Comparison of ENCODE assay signal across 1 cellular context in genomic region chr17:76241205-76241539, GRCh38.
TF ChIP-seq lines count a peak whose summit lies in the region.

No MANE protein-coding gene starts in this region.

TF ChIP-seq in H1, 55 proteins besides CTCF, POLR2A, EP300 and RAD21:
- TF ChIP-seq SUZ12 (IDR thresholded peaks at IDR 0.05; ENCODE audit: low read length): 0 out of 2 replicates have a peak, but pooled peaks have one; percentile 16
- TF ChIP-seq SIX5 (IDR thresholded peaks at IDR 0.05; ENCODE audit: low read depth, low read length): no peak
